In the genomic region with DNA sequence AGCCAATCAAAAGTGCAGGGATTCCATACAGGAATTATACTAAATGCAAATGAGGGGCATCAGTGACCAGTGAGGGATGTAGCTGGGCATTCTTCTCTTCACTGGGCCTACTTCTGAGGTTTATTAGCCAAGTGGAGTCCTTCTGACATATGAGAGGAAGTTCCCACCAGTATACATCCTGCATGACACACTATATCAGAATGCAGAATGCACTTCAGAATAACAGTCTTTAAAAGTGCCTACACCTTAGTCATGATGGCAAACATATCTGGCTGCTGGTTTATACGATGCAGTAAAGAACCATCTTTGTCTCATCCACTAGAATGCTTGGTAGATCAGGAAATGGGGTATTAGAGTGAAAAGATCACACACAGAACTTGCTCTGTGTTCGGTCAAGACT, we compare ENCODE assay signal across 16 cellular contexts.
DNase-seq lines count a peak whose midpoint lies in the region; ATAC-seq and TF ChIP-seq lines count a peak whose summit lies in the region.
"Had no signal": no experiment of that assay in that cellular context is flagged by ENCODE, and none has a peak within 500 bp of the region (broad histone marks: within the 10 kb centered on the region; RNA-seq: fewer than 3 reads in every experiment).

No MANE protein-coding gene starts in this region.

- H3K27me3 Mint-ChIP-seq in Calu3 (ENCODE audit: unreplicated experiment) (no peaks in the 10 kb centered on the region), chondrocyte (ENCODE audit: low read depth) (no peaks in the 10 kb centered on the region)

- 75 to 76% methylated on average over 2 of the region's 2 CpGs for WGBS in lower leg skin, 2 donors

- no peak overlapping the region for H3K4me3 ChIP-seq in lower leg skin (ENCODE audit: low read depth, poor library complexity, severe bottlenecking)
- H3K4me3 ChIP-seq: left lung had no signal

- H3K4me3 Mint-ChIP-seq in Calu3 (ENCODE audit: low read depth, unreplicated experiment) (no peak overlapping the region), chondrocyte (ENCODE audit: unreplicated experiment) (no peak overlapping the region)
- H3K4me3 Mint-ChIP-seq: H9 had no signal

- DNase-seq in Calu3 (no peak), NCI-H226 (peak; percentile 85), chondrocyte (ENCODE audit: low spot score) (no peak), non-pigmented ciliary epithelial cell (ENCODE audit: low read depth) (peak; percentile 74), lower leg skin (ENCODE audit: low spot score in 2 of 2) (no peak), NCI-H69 (lab: John Stamatoyannopoulos, UW) (no peak)
- DNase-seq in activated naive CD4-positive, alpha-beta T cell treated with anti-CD3 and anti-CD28 coated beads, Interleukin-2, amount 50 U/mL, for 72 hours (ENCODE audit: low spot score in 2 of 2), result no peak
- DNase-seq: activated CD4-positive, alpha-beta T cell treated with anti-CD3 and anti-CD28 coated beads, Interleukin-2, amount 50 U/mL, for 1 hour; activated effector memory CD4-positive, alpha-beta T cell treated with anti-CD3 and anti-CD28 coated beads, Interleukin-2, amount 50 U/mL, for 16 hours; foreskin melanocyte; H9; KBM-7; left lung; NCI-H2029 treated with DMSO at 0.1 percent for 48 hours; T-helper 1 cell had no signal

- BruUV-seq in Calu3 (replicated peaks; lab: Mats Ljungman, UMichigan), result no TSS peak

- peaks cover 34% of the 10 kb centered on the region for H3K4me1 Mint-ChIP-seq in Calu3 (ENCODE audit: low read depth, unreplicated experiment)
- peaks cover 16% of the 10 kb centered on the region for H3K4me1 Mint-ChIP-seq in chondrocyte (ENCODE audit: low read depth)

- H3K36me3 Mint-ChIP-seq in Calu3 (ENCODE audit: insufficient read depth, unreplicated experiment) (no peaks in the 10 kb centered on the region), chondrocyte (ENCODE audit: low read depth) (no peaks in the 10 kb centered on the region)
- no peaks in the 10 kb centered on the region for H3K36me3 Mint-ChIP-seq in activated naive CD4-positive, alpha-beta T cell treated with anti-CD3 and anti-CD28 coated beads, Interleukin-2, amount 50 U/mL, for 72 hours

- no peak for TF ChIP-seq POLR2A in lower leg skin (IDR thresholded peaks at IDR 0.05)

- no peak for ATAC-seq in activated naive CD4-positive, alpha-beta T cell treated with anti-CD3 and anti-CD28 coated beads, Interleukin-2, amount 50 U/mL, for 72 hours
- ATAC-seq in HG03039 (IDR thresholded peaks at IDR 0.05; ENCODE audit: unreplicated experiment), result no peak
- ATAC-seq: left lung had no signal

- intact Hi-C loops in Calu3 (cut with micrococcal nuclease; ENCODE audit: unreplicated experiment), result no loop called here
- intact Hi-C loops in lower leg skin (cut with DNase I; ENCODE audit: low total_unique reads), result no loop called here

- TF ChIP-seq CTCF in Calu3 (IDR thresholded peaks at IDR 0.05; ENCODE audit: unreplicated experiment) (no peak), chondrocyte (IDR thresholded peaks at IDR 0.05) (no peak), lower leg skin (IDR thresholded peaks at IDR 0.05) (no peak)

- H3K27ac Mint-ChIP-seq in Calu3 (ENCODE audit: unreplicated experiment), result peak overlapping the region; percentile 50
- peak overlapping the region; percentile 18 for H3K27ac Mint-ChIP-seq in chondrocyte (ENCODE audit: unreplicated experiment)
- H3K27ac Mint-ChIP-seq in activated naive CD4-positive, alpha-beta T cell treated with anti-CD3 and anti-CD28 coated beads, Interleukin-2, amount 50 U/mL, for 72 hours, result no peak overlapping the region
- H3K27ac Mint-ChIP-seq: H9 had no signal

- H3K9me3 Mint-ChIP-seq in Calu3 (ENCODE audit: low read depth, unreplicated experiment) (no peaks in the 10 kb centered on the region), chondrocyte (ENCODE audit: low read depth) (no peaks in the 10 kb centered on the region)
- H3K9me3 Mint-ChIP-seq in activated naive CD4-positive, alpha-beta T cell treated with anti-CD3 and anti-CD28 coated beads, Interleukin-2, amount 50 U/mL, for 72 hours, result peaks cover 0 to 4% of the 10 kb centered on the region in 2 donors
- H3K9me3 Mint-ChIP-seq: H9 had no signal

- CTCF ChIA-PET in Calu3 (lab: Charles Lee), result no interaction called here

Comparison
In these comparisons a context has a peak if more than half of its experiments do, and no peak if none do; other contexts are left out.
1. DNase-seq: peak in NCI-H226 (single experiment) and non-pigmented ciliary epithelial cell (single experiment); none in Calu3 (single experiment), chondrocyte (single experiment), activated naive CD4-positive, alpha-beta T cell treated with anti-CD3 and anti-CD28 coated beads, Interleukin-2, amount 50 U/mL, for 72 hours (0 of 2), lower leg skin (0 of 2) and NCI-H69 (single experiment).
2. H3K27ac Mint-ChIP-seq: peak in Calu3 (single experiment) and chondrocyte (single experiment); none in activated naive CD4-positive, alpha-beta T cell treated with anti-CD3 and anti-CD28 coated beads, Interleukin-2, amount 50 U/mL, for 72 hours (0 of 2).